Comparison of ENCODE assay signal across 7 cellular contexts in genomic region chr14:19098732-19099131, GRCh38.
DNase-seq lines count a peak whose midpoint lies in the region; ATAC-seq and TF ChIP-seq lines count a peak whose summit lies in the region.
"Not testable (repeated sequence)": the region's sequence is repeated elsewhere in the genome, so short reads cannot be mapped to it uniquely, and the experiment has no call there.

No MANE protein-coding gene starts in this region.

- H3K4me1 ChIP-seq in endodermal cell (ENCODE audit: control insufficient read depth, insufficient read depth, low read length), result not testable (repeated sequence)

- intact Hi-C loops in left ventricle myocardium superior (cut with micrococcal nuclease); lower leg skin (cut with DNase I; ENCODE audit: low total_unique reads): not testable (repeated sequence)

- not testable (repeated sequence) for H3K9me3 Mint-ChIP-seq in T-helper 2 cell treated with Interferon-gamma antibody and Interleukin-4, amounts not matched to agents 5 μg/mL and 100 μg/mL, for 36 hours; stimulated activated naive CD8-positive, alpha-beta T cell treated with anti-CD3 and anti-CD28 coated beads, Interleukin-15, amount 100 ng/mL, for 72 hours
- H3K9me3 Mint-ChIP-seq in endodermal cell, result peaks cover 34% of the 10 kb centered on the region

- H3K9me3 ChIP-seq in endodermal cell (ENCODE audit: control insufficient read depth, low read length), result not testable (repeated sequence)

- TF ChIP-seq POLR2A in lower leg skin (IDR thresholded peaks at IDR 0.05), result not testable (repeated sequence)

- peak; percentile 2 for DNase-seq in H4 (ENCODE audit: low spot score)
- peak; percentile 3 for DNase-seq in T-helper 2 cell treated with Interferon-gamma antibody and Interleukin-4, amounts not matched to agents 5 μg/mL and 100 μg/mL, for 36 hours (ENCODE audit: low spot score)
- DNase-seq in endodermal cell, result peak; percentile 32
- peak; percentile 19 for DNase-seq in left ventricle myocardium superior
- DNase-seq in lower leg skin (ENCODE audit: low spot score in 2 of 2), result peak; percentile 13 to 82
- DNase-seq in omental fat pad (ENCODE audit: low spot score), result not testable (repeated sequence)
- DNase-seq in stimulated activated naive CD8-positive, alpha-beta T cell treated with anti-CD3 and anti-CD28 coated beads, Interleukin-15, amount 100 ng/mL, for 72 hours, result peak in 1 of 2 donors; percentile 9

- TF ChIP-seq CTCF in endodermal cell (conservative IDR thresholded peaks at IDR 0.05); lower leg skin (IDR thresholded peaks at IDR 0.05); omental fat pad (IDR thresholded peaks at IDR 0.05): not testable (repeated sequence)

- H3K4me1 Mint-ChIP-seq in T-helper 2 cell treated with Interferon-gamma antibody and Interleukin-4, amounts not matched to agents 5 μg/mL and 100 μg/mL, for 36 hours (ENCODE audit: low read depth); endodermal cell; stimulated activated naive CD8-positive, alpha-beta T cell treated with anti-CD3 and anti-CD28 coated beads, Interleukin-15, amount 100 ng/mL, for 72 hours: not testable (repeated sequence)

- not testable (repeated sequence) for H3K4me3 Mint-ChIP-seq in T-helper 2 cell treated with Interferon-gamma antibody and Interleukin-4, amounts not matched to agents 5 μg/mL and 100 μg/mL, for 36 hours; endodermal cell; stimulated activated naive CD8-positive, alpha-beta T cell treated with anti-CD3 and anti-CD28 coated beads, Interleukin-15, amount 100 ng/mL, for 72 hours

- H3K27ac ChIP-seq in endodermal cell (ENCODE audit: low read depth, low read length), result not testable (repeated sequence)

- not testable (repeated sequence) for H3K4me3 ChIP-seq in endodermal cell (ENCODE audit: low read length); lower leg skin (ENCODE audit: low read depth, poor library complexity, severe bottlenecking)

- 90 to 92% methylated on average over 14 to 32 of the region's 34 CpGs for WGBS in endodermal cell (ENCODE audit: insufficient coverage in 1 of 2, insufficient read length in 1 of 2), 2 experiments
- 63 to 69% methylated on average over 33 to 34 of the region's 34 CpGs for WGBS in lower leg skin, 2 donors

- not testable (repeated sequence) for H3K27me3 ChIP-seq in endodermal cell (ENCODE audit: control insufficient read depth, insufficient read depth, low read length, poor library complexity, severe bottlenecking)

- not testable (repeated sequence) for H3K36me3 Mint-ChIP-seq in T-helper 2 cell treated with Interferon-gamma antibody and Interleukin-4, amounts not matched to agents 5 μg/mL and 100 μg/mL, for 36 hours (ENCODE audit: low read depth); endodermal cell (ENCODE audit: low read depth)

- not testable (repeated sequence) for H3K27me3 Mint-ChIP-seq in T-helper 2 cell treated with Interferon-gamma antibody and Interleukin-4, amounts not matched to agents 5 μg/mL and 100 μg/mL, for 36 hours (ENCODE audit: low read depth); endodermal cell (ENCODE audit: insufficient read depth); stimulated activated naive CD8-positive, alpha-beta T cell treated with anti-CD3 and anti-CD28 coated beads, Interleukin-15, amount 100 ng/mL, for 72 hours

- not testable (repeated sequence) for H3K36me3 ChIP-seq in endodermal cell (ENCODE audit: control insufficient read depth, insufficient read depth, low read length)

- ATAC-seq in left ventricle myocardium superior, result not testable (repeated sequence)
- peak; percentile 24 for ATAC-seq in omental fat pad (ENCODE audit: low FRiP score)
- ATAC-seq in stimulated activated naive CD8-positive, alpha-beta T cell treated with anti-CD3 and anti-CD28 coated beads, Interleukin-15, amount 100 ng/mL, for 72 hours, result peak; percentile 39

- not testable (repeated sequence) for H3K27ac Mint-ChIP-seq in T-helper 2 cell treated with Interferon-gamma antibody and Interleukin-4, amounts not matched to agents 5 μg/mL and 100 μg/mL, for 36 hours; endodermal cell; stimulated activated naive CD8-positive, alpha-beta T cell treated with anti-CD3 and anti-CD28 coated beads, Interleukin-15, amount 100 ng/mL, for 72 hours

- H3K9ac ChIP-seq in endodermal cell (ENCODE audit: extremely low read depth, low read length, poor library complexity, severe bottlenecking), result not testable (repeated sequence)
